29 cellular contexts compared by ENCODE assay signal in genomic region chr21:39851219-39851618, GRCh38. TPM values are rescaled to one million over a fixed set of nuclear protein-coding genes. Genes with fewer than 3 reads are reported as not detected.
"Had no signal": no experiment of that assay in that cellular context is flagged by ENCODE, and none has a peak within 500 bp of the region (broad histone marks: within the 10 kb centered on the region; RNA-seq: fewer than 3 reads in every experiment).

No MANE protein-coding gene starts in this region.

- H3K4me3 ChIP-seq: ascending aorta, breast epithelium, PC-9, SK-N-MC had no signal

- H3K4me3 Mint-ChIP-seq: activated CD4-positive, alpha-beta memory T cell treated with anti-CD3 and anti-CD28 coated beads for 36 hours; activated naive CD4-positive, alpha-beta T cell treated with anti-CD3 and anti-CD28 coated beads for 36 hours; activated T-cell treated with anti-CD3 and anti-CD28 coated beads, Interleukin-2, amount 50 U/mL, for 4 hours; activated T-helper 1 cell treated with anti-CD3 and anti-CD28 coated beads, Interleukin-12 subunit alpha, Interleukin-12 subunit beta, Interleukin-2, Interleukin-4 antibody, amounts not matched to agents 30 ng/mL and 10 ng/mL and 1 ng/mL, durations not matched to agents 14 hours and 24 hours and 36 hours; T-helper 1 cell treated with Interleukin-12 subunit alpha and Interleukin-12 subunit beta and Interleukin-4 antibody, amounts not matched to agents 30 μg/mL and 1 μg/mL, for 36 hours; T-helper 2 cell treated with Interferon-gamma antibody and Interleukin-4, amounts not matched to agents 5 μg/mL and 100 μg/mL, for 36 hours had no signal

- H3K36me3 ChIP-seq: ascending aorta, breast epithelium had no signal

- H3K4me1 ChIP-seq: ascending aorta, breast epithelium had no signal

- H3K4me2 ChIP-seq: PC-9 had no signal

- H3K27ac Mint-ChIP-seq: activated CD4-positive, alpha-beta memory T cell treated with anti-CD3 and anti-CD28 coated beads for 36 hours; activated naive CD4-positive, alpha-beta T cell treated with anti-CD3 and anti-CD28 coated beads for 36 hours; activated naive CD4-positive, alpha-beta T cell treated with anti-CD3 and anti-CD28 coated beads, Interleukin-2, amount 50 U/mL, for 72 hours; activated T-helper 1 cell treated with anti-CD3 and anti-CD28 coated beads, Interleukin-12 subunit alpha, Interleukin-12 subunit beta, Interleukin-2, Interleukin-4 antibody, amounts not matched to agents 30 ng/mL and 10 ng/mL and 1 ng/mL, durations not matched to agents 14 hours and 24 hours and 36 hours; T-helper 1 cell treated with Interleukin-12 subunit alpha and Interleukin-12 subunit beta and Interleukin-4 antibody, amounts not matched to agents 30 μg/mL and 1 μg/mL, for 36 hours; T-helper 2 cell treated with Interferon-gamma antibody and Interleukin-4, amounts not matched to agents 5 μg/mL and 100 μg/mL, for 36 hours had no signal

- H2AFZ ChIP-seq: PC-9 had no signal

- H3K36me3 Mint-ChIP-seq: activated CD4-positive, alpha-beta memory T cell treated with anti-CD3 and anti-CD28 coated beads for 36 hours; activated naive CD4-positive, alpha-beta T cell treated with anti-CD3 and anti-CD28 coated beads, Interleukin-2, amount 50 U/mL, for 72 hours had no signal

- H3K9me3 ChIP-seq: ascending aorta, breast epithelium had no signal

- H3K27ac ChIP-seq: ascending aorta, breast epithelium, PC-9, SK-N-MC had no signal

- DNase-seq: activated CD4-positive, alpha-beta memory T cell treated with anti-CD3 and anti-CD28 coated beads for 36 hours; activated CD4-positive, alpha-beta T cell treated with anti-CD3 and anti-CD28 coated beads for 4 hours; activated CD4-positive, alpha-beta T cell treated with anti-CD3 and anti-CD28 coated beads, Interleukin-2, amount 50 U/mL, for 1 hour; activated CD4-positive, CD25-positive, alpha-beta regulatory T cell treated with anti-CD3 and anti-CD28 coated beads, Interleukin-2, amount 50 U/mL, for 72 hours; activated CD8-positive, alpha-beta memory T cell treated with anti-CD3 and anti-CD28 coated beads, Interleukin-2, amount 50 U/mL, for 4 hours; activated gamma-delta T cell treated with Interleukin-2 at 50 U/mL for 16 hours; activated naive CD4-positive, alpha-beta T cell treated with anti-CD3 and anti-CD28 coated beads for 36 hours; activated T-cell treated with anti-CD3 and anti-CD28 coated beads for 4 hours; activated T-cell treated with anti-CD3 and anti-CD28 coated beads, Interleukin-2, amount 50 U/mL, for 4 hours; amygdala; Karpas-422; KBM-7; NCI-H1105; NCI-H1417 treated with DMSO at 0.1 percent for 48 hours; NCI-H187 treated with DMSO at 0.1 percent for 48 hours; NCI-H2081; NCI-H524 treated with DMSO at 0.1 percent for 48 hours; PC-9; Right ventricle myocardium superior had no signal

- H3K27me3 Mint-ChIP-seq: activated CD4-positive, alpha-beta memory T cell treated with anti-CD3 and anti-CD28 coated beads for 36 hours had no signal

- ATAC-seq: activated naive CD4-positive, alpha-beta T cell treated with anti-CD3 and anti-CD28 coated beads, Interleukin-2, amount 50 U/mL, for 72 hours; activated T-cell treated with anti-CD3 and anti-CD28 coated beads, Interleukin-2, amount 50 U/mL, for 4 hours had no signal

- H3K27me3 ChIP-seq: ascending aorta, breast epithelium had no signal

RNA-seq across cellular contexts. Expression of gene PCP4, which starts 16.0 kb away (rescaled TPM):
- total RNA-seq: activated CD4-positive, alpha-beta memory T cell treated with anti-CD3 and anti-CD28 coated beads for 36 hours; activated naive CD4-positive, alpha-beta T cell treated with anti-CD3 and anti-CD28 coated beads for 36 hours; activated naive CD4-positive, alpha-beta T cell treated with anti-CD3 and anti-CD28 coated beads, Interleukin-2, amount 50 U/mL, for 72 hours; activated T-cell treated with anti-CD3 and anti-CD28 coated beads, Interleukin-2, amount 50 U/mL, for 4 hours; activated T-helper 1 cell treated with anti-CD3 and anti-CD28 coated beads, Interleukin-12 subunit alpha, Interleukin-12 subunit beta, Interleukin-2, Interleukin-4 antibody, amounts not matched to agents 30 ng/mL and 10 ng/mL and 1 ng/mL, durations not matched to agents 14 hours and 24 hours and 36 hours; ascending aorta; MCF 10A; NCI-H460; OCI-LY7; PC-9 had no signal
